Comparison of ENCODE assay signal across 8 cellular contexts in genomic region chr12:51391047-51391837, GRCh38.
DNase-seq lines count a peak whose midpoint lies in the region; ATAC-seq and TF ChIP-seq lines count a peak whose summit lies in the region.

A gene with protein sequence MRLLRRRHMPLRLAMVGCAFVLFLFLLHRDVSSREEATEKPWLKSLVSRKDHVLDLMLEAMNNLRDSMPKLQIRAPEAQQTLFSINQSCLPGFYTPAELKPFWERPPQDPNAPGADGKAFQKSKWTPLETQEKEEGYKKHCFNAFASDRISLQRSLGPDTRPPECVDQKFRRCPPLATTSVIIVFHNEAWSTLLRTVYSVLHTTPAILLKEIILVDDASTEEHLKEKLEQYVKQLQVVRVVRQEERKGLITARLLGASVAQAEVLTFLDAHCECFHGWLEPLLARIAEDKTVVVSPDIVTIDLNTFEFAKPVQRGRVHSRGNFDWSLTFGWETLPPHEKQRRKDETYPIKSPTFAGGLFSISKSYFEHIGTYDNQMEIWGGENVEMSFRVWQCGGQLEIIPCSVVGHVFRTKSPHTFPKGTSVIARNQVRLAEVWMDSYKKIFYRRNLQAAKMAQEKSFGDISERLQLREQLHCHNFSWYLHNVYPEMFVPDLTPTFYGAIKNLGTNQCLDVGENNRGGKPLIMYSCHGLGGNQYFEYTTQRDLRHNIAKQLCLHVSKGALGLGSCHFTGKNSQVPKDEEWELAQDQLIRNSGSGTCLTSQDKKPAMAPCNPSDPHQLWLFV (minus strand): TSS chr12:51391406. CDS start chr12:51379781, 11,625 bp downstream.

- peak; percentile 3 for TF ChIP-seq CTCF in GM12864 (IDR thresholded peaks at IDR 0.05; ENCODE audit: low read depth, low read length, missing control alignments)

- H3K4me3 ChIP-seq in GM12864 (ENCODE audit: low read depth, low read length) (peak within 1 kb of the TSS; percentile 82), endocrine pancreas (ENCODE audit: control insufficient read depth, insufficient read depth, low read length) (no peak within 1 kb of the TSS), mucosa of stomach (ENCODE audit: low read length) (peak within 1 kb of the TSS; percentile 78)

- peak; percentile 57 for ATAC-seq in HG02642 (IDR thresholded peaks at IDR 0.05; ENCODE audit: poor library complexity, unreplicated experiment)

- H3K4me1 ChIP-seq in endocrine pancreas (ENCODE audit: control insufficient read depth, insufficient read depth, low read length) (no peaks in the 10 kb centered on the region), mucosa of stomach (ENCODE audit: control insufficient read depth, insufficient read depth, low read length) (peaks cover 66% of the 10 kb centered on the region)

- H3K9me3 ChIP-seq in endocrine pancreas (ENCODE audit: control insufficient read depth, low read length) (no peaks in the 10 kb centered on the region), mucosa of stomach (ENCODE audit: control insufficient read depth, low read length) (no peaks in the 10 kb centered on the region)

- peak within 1 kb of the TSS; percentile 55 for H3K9ac ChIP-seq in endocrine pancreas (ENCODE audit: control insufficient read depth, insufficient read depth, low read length)
- H3K9ac ChIP-seq in mucosa of stomach (ENCODE audit: low read length), result peak within 1 kb of the TSS; percentile 96

- H3K36me3 ChIP-seq in endocrine pancreas (ENCODE audit: control insufficient read depth, insufficient read depth, low read length) (no peaks in the 10 kb centered on the region), mucosa of stomach (ENCODE audit: control insufficient read depth, insufficient read depth, low read length) (no peaks in the 10 kb centered on the region)

- DNase-seq in GM12864 (ENCODE audit: low read depth) (no peak), NCI-H510A (lab: John Stamatoyannopoulos, UW) (peak; percentile 59), T1000 (lab: John Stamatoyannopoulos, UW) (no peak)
- peak; percentile 40 to 63 for DNase-seq in activated CD8-positive, alpha-beta memory T cell treated with anti-CD3 and anti-CD28 coated beads for 1 hour (ENCODE audit: extremely low read depth in 1 of 2, low read depth in 1 of 2)
- peak; percentile 52 to 54 for DNase-seq in stimulated activated CD8-positive, alpha-beta memory T cell treated with anti-CD3 and anti-CD28 coated beads, Interleukin-7, amount 100 ng/mL, for 48 hours (ENCODE audit: extremely low read depth in 1 of 2, low read depth in 1 of 2)

- H3K27me3 ChIP-seq in endocrine pancreas (ENCODE audit: control insufficient read depth, insufficient read depth, low read length), result no peaks in the 10 kb centered on the region
- no peaks in the 10 kb centered on the region for H3K27me3 ChIP-seq in mucosa of stomach (ENCODE audit: control insufficient read depth, insufficient read depth, low read length)

Comparison
In these comparisons a context has a peak if more than half of its experiments do, and no peak if none do; other contexts are left out.
1. DNase-seq: peak in NCI-H510A (single experiment), activated CD8-positive, alpha-beta memory T cell treated with anti-CD3 and anti-CD28 coated beads for 1 hour (2 of 2) and stimulated activated CD8-positive, alpha-beta memory T cell treated with anti-CD3 and anti-CD28 coated beads, Interleukin-7, amount 100 ng/mL, for 48 hours (2 of 2); none in GM12864 (single experiment) and T1000 (single experiment).